In genomic region chr12:54368016-54368708, GRCh38 we compare ENCODE assay signal across 9 cellular contexts. TPM values are rescaled to one million over a fixed set of nuclear protein-coding genes. Genes with fewer than 3 reads are reported as not detected.
DNase-seq lines count a peak whose midpoint lies in the region; ATAC-seq, FAIRE-seq and TF ChIP-seq lines count a peak whose summit lies in the region.
"Had no signal": no experiment of that assay in that cellular context is flagged by ENCODE, and none has a peak within 500 bp of the region (broad histone marks: within the 10 kb centered on the region; RNA-seq: fewer than 3 reads in every experiment).

No MANE protein-coding gene starts in this region.

- intact Hi-C loops in sigmoid colon (cut with DNase I), result loop anchor here (2.0 kb wide), 1 partner anchor 73 kb away; no protein-coding TSS in a partner anchor

- H3K27ac ChIP-seq in sigmoid colon, result peak overlapping the region in 3 of 4 donors; percentile 67 to 74 (median 67)

- no peaks in the 10 kb centered on the region for H3K9me3 Mint-ChIP-seq in brain

- H3K4me3 ChIP-seq in sigmoid colon, result peak overlapping the region in 3 of 4 donors; percentile 42 to 52 (median 51)

- FAIRE-seq in RCC 7860 (lab: Jason Lieb, UNC), result no peak

- peak overlapping the region; percentile 6 to 56 (median 45) for H3K4me3 Mint-ChIP-seq in brain

- TF ChIP-seq POLR2A in sigmoid colon (IDR thresholded peaks at IDR 0.05), result no peak

- peaks cover 3% of the 10 kb centered on the region for H3K27me3 Mint-ChIP-seq in brain

- H3K27ac Mint-ChIP-seq in brain, result peak overlapping the region; percentile 25 to 85 (median 47)

- TF ChIP-seq CTCF in brain (conservative IDR thresholded peaks at IDR 0.05) (no peak), sigmoid colon (IDR thresholded peaks at IDR 0.05) (no peak)

- no peaks in the 10 kb centered on the region for H3K9me3 ChIP-seq in sigmoid colon

- peak; percentile 19 for ATAC-seq in GM18870 (IDR thresholded peaks at IDR 0.05; ENCODE audit: unreplicated experiment)
- peak; percentile 25 for ATAC-seq in HG03175 (IDR thresholded peaks at IDR 0.05; ENCODE audit: unreplicated experiment)

- WGBS in sigmoid colon, 2 donors, result 25 to 27% methylated on average over 5 of the region's 5 CpGs

- DNase-seq in sigmoid colon (no peak), midbrain (lab: John Stamatoyannopoulos, UW) (no peak), amniotic stem cell (lab: John Stamatoyannopoulos, UW) (no peak), RCC 7860 (ENCODE audit: low spot score) (no peak)
- no peak for DNase-seq in stimulated activated naive CD4-positive, alpha-beta T cell (lab: John Stamatoyannopoulos, UW)
- DNase-seq: NCI-H1417 treated with DMSO at 0.1 percent for 48 hours had no signal

- no peaks in the 10 kb centered on the region for H3K36me3 ChIP-seq in sigmoid colon

- peaks cover 59% of the 10 kb centered on the region for H3K4me1 Mint-ChIP-seq in brain

- H3K4me1 ChIP-seq in sigmoid colon, result peaks cover 0 to 39% (median 35%) of the 10 kb centered on the region in 4 donors

- TF ChIP-seq EP300 in sigmoid colon (IDR thresholded peaks at IDR 0.05), result no peak

- H3K36me3 Mint-ChIP-seq in brain, result no peaks in the 10 kb centered on the region

- H3K27me3 ChIP-seq in sigmoid colon, result no peaks in the 10 kb centered on the region

RNA-seq across cellular contexts. Expression of gene GPR84, which starts 3.9 kb away (rescaled TPM):
- polyA plus RNA-seq in brain (ENCODE audit: insufficient read depth, low read depth, low replicate concordance) (not detected), sigmoid colon (under 1 TPM; 0.60 to 0.92 (median 0.69) TPM)
- under 1 TPM in 1 of 4 donors, not detected in 3; 0.54 TPM for total RNA-seq in sigmoid colon

RNA-seq across cellular contexts. Expression of gene ZNF385A, which starts 16.4 kb away (rescaled TPM):
- polyA plus RNA-seq in brain (ENCODE audit: insufficient read depth, low read depth, low replicate concordance) (109 TPM), sigmoid colon (10 to 100 TPM in 1 of 3 donors, 1 to 10 TPM in 2; 4.4 to 19.2 (median 7.0) TPM)
- total RNA-seq in sigmoid colon, result 10 to 100 TPM in 2 of 4 donors, 1 to 10 TPM in 2; 5.6 to 18.6 (median 10.6) TPM

RNA-seq across cellular contexts. Expression of gene COPZ1, which starts 43.2 kb away (rescaled TPM):
- 220 TPM for polyA plus RNA-seq in brain (ENCODE audit: insufficient read depth, low read depth, low replicate concordance)
- 10 to 100 TPM; 39.6 to 74.2 (median 61.2) TPM for total RNA-seq in sigmoid colon
- polyA plus RNA-seq in sigmoid colon, result 100 to 1,000 TPM; 114 to 155 (median 147) TPM

RNA-seq across cellular contexts. Expression of gene ITGA5, which starts 50.9 kb away (rescaled TPM):
- polyA plus RNA-seq in brain (ENCODE audit: insufficient read depth, low read depth, low replicate concordance) (12.0 TPM), sigmoid colon (10 to 100 TPM in 1 of 3 donors, 1 to 10 TPM in 2; 7.4 to 92.7 (median 7.8) TPM)
- total RNA-seq in sigmoid colon, result 100 to 1,000 TPM; 200 to 765 (median 459) TPM
